ENCODE assay signal across 12 cellular contexts in genomic region chr1:235941852-235942624, GRCh38.
DNase-seq lines count a peak whose midpoint lies in the region; ATAC-seq and TF ChIP-seq lines count a peak whose summit lies in the region.
"Had no signal": no experiment of that assay in that cellular context is flagged by ENCODE, and none has a peak within 500 bp of the region (broad histone marks: within the 10 kb centered on the region; RNA-seq: fewer than 3 reads in every experiment).

No MANE protein-coding gene starts in this region.

- no peak overlapping the region for H3K18ac ChIP-seq in mesendoderm (ENCODE audit: low read length)

- H3K9me3 Mint-ChIP-seq in MCF 10A (ENCODE audit: unreplicated experiment), result no peaks in the 10 kb centered on the region
- peaks cover 10% of the 10 kb centered on the region for H3K9me3 Mint-ChIP-seq in activated T-helper 1 cell treated with anti-CD3 and anti-CD28 coated beads, Interleukin-12 subunit alpha, Interleukin-12 subunit beta, Interleukin-2, Interleukin-4 antibody, amounts not matched to agents 30 ng/mL and 10 ng/mL and 1 ng/mL, durations not matched to agents 14 hours and 24 hours and 36 hours
- H3K9me3 Mint-ChIP-seq: activated naive CD8-positive, alpha-beta T cell treated with anti-CD3 and anti-CD28 coated beads, Interleukin-2, amount 50 U/mL, for 24 hours had no signal

- intact Hi-C loops in MCF 10A (cut with micrococcal nuclease), result loop anchor here (2.0 kb wide), 1 partner anchor 31 kb away; no protein-coding TSS in a partner anchor
- intact Hi-C loops in activated T-helper 1 cell treated with anti-CD3 and anti-CD28 coated beads, Interleukin-12 subunit alpha, Interleukin-12 subunit beta, Interleukin-2, Interleukin-4 antibody, amounts not matched to agents 30 ng/mL and 10 ng/mL and 1 ng/mL, durations not matched to agents 14 hours and 24 hours and 36 hours (cut with micrococcal nuclease), result no loop called here

- H3K79me1 ChIP-seq in mesendoderm (ENCODE audit: low read length), result no peaks in the 10 kb centered on the region

- no peak overlapping the region for H3K4me2 ChIP-seq in mesendoderm (ENCODE audit: low read length)

- no peak for TF ChIP-seq CTCF in MCF 10A (IDR thresholded peaks at IDR 0.05; ENCODE audit: unreplicated experiment)

- H3K36me3 ChIP-seq in mesendoderm (ENCODE audit: control insufficient read depth, insufficient read depth, low read length), result no peaks in the 10 kb centered on the region

- H3K56ac ChIP-seq in mesendoderm (ENCODE audit: low read length), result peak overlapping the region; percentile 56

- no peak overlapping the region for H4K5ac ChIP-seq in mesendoderm (ENCODE audit: low read length)

- ATAC-seq in HG02981 (IDR thresholded peaks at IDR 0.05; ENCODE audit: unreplicated experiment), result no peak
- ATAC-seq: activated naive CD8-positive, alpha-beta T cell treated with anti-CD3 and anti-CD28 coated beads, Interleukin-2, amount 50 U/mL, for 24 hours had no signal

- H3K4me1 Mint-ChIP-seq in MCF 10A (ENCODE audit: insufficient read depth, unreplicated experiment), result peaks cover 54% of the 10 kb centered on the region
- H3K4me1 Mint-ChIP-seq in activated T-helper 1 cell treated with anti-CD3 and anti-CD28 coated beads, Interleukin-12 subunit alpha, Interleukin-12 subunit beta, Interleukin-2, Interleukin-4 antibody, amounts not matched to agents 30 ng/mL and 10 ng/mL and 1 ng/mL, durations not matched to agents 14 hours and 24 hours and 36 hours (ENCODE audit: low read depth), result peaks cover 51% of the 10 kb centered on the region

- no peak overlapping the region for H3K4me3 Mint-ChIP-seq in MCF 10A (ENCODE audit: unreplicated experiment)
- no peak overlapping the region for H3K4me3 Mint-ChIP-seq in activated T-helper 1 cell treated with anti-CD3 and anti-CD28 coated beads, Interleukin-12 subunit alpha, Interleukin-12 subunit beta, Interleukin-2, Interleukin-4 antibody, amounts not matched to agents 30 ng/mL and 10 ng/mL and 1 ng/mL, durations not matched to agents 14 hours and 24 hours and 36 hours
- H3K4me3 Mint-ChIP-seq: activated naive CD8-positive, alpha-beta T cell treated with anti-CD3 and anti-CD28 coated beads, Interleukin-2, amount 50 U/mL, for 24 hours had no signal

- no peaks in the 10 kb centered on the region for H3K27me3 ChIP-seq in mesendoderm (ENCODE audit: insufficient read depth, low read length, poor library complexity)

- WGBS in mesendoderm (ENCODE audit: extremely low coverage, insufficient coverage, low lambda C conversion rate), result no CpG with 5 or more reads among the region's 12 CpGs

- H3K27ac Mint-ChIP-seq in MCF 10A (ENCODE audit: low read depth, unreplicated experiment), result peak overlapping the region; percentile 68
- H3K27ac Mint-ChIP-seq in activated T-helper 1 cell treated with anti-CD3 and anti-CD28 coated beads, Interleukin-12 subunit alpha, Interleukin-12 subunit beta, Interleukin-2, Interleukin-4 antibody, amounts not matched to agents 30 ng/mL and 10 ng/mL and 1 ng/mL, durations not matched to agents 14 hours and 24 hours and 36 hours, result no peak overlapping the region
- H3K27ac Mint-ChIP-seq: activated naive CD8-positive, alpha-beta T cell treated with anti-CD3 and anti-CD28 coated beads, Interleukin-2, amount 50 U/mL, for 24 hours had no signal

- peak overlapping the region; percentile 24 for H3K23ac ChIP-seq in mesendoderm (ENCODE audit: low read length)

- peak overlapping the region; percentile 70 for H2BK5ac ChIP-seq in mesendoderm (ENCODE audit: low read length)

- H3K27me3 Mint-ChIP-seq in MCF 10A (ENCODE audit: insufficient read depth, unreplicated experiment), result no peaks in the 10 kb centered on the region
- H3K27me3 Mint-ChIP-seq in activated T-helper 1 cell treated with anti-CD3 and anti-CD28 coated beads, Interleukin-12 subunit alpha, Interleukin-12 subunit beta, Interleukin-2, Interleukin-4 antibody, amounts not matched to agents 30 ng/mL and 10 ng/mL and 1 ng/mL, durations not matched to agents 14 hours and 24 hours and 36 hours (ENCODE audit: insufficient read depth), result peaks cover 4% of the 10 kb centered on the region
- H3K27me3 Mint-ChIP-seq: activated naive CD8-positive, alpha-beta T cell treated with anti-CD3 and anti-CD28 coated beads, Interleukin-2, amount 50 U/mL, for 24 hours had no signal

- CTCF ChIA-PET in MCF 10A (lab: Yijun Ruan, JAX), result interaction anchor here (0.6 to 10.1 kb wide), 17 partner anchors 11 to 437 kb away, joined by 3 to 98 read pairs (median 6); partner anchors contain the start of genes B3GALNT2, GNG4 and LYST

- no peak overlapping the region for H3K27ac ChIP-seq in mesendoderm (ENCODE audit: low read depth, low read length)

- no peak overlapping the region for H2BK15ac ChIP-seq in mesendoderm (replicated peaks; ENCODE audit: low read depth)

- H3K4me3 ChIP-seq in mesendoderm (ENCODE audit: low read length), result no peak overlapping the region

- no peaks in the 10 kb centered on the region for H3K79me2 ChIP-seq in mesendoderm (ENCODE audit: control insufficient read depth, insufficient read depth, low read length)

- no peak overlapping the region for H3K4ac ChIP-seq in mesendoderm (ENCODE audit: low read depth, low read length)

- peaks cover 8% of the 10 kb centered on the region for H3K4me1 ChIP-seq in mesendoderm (ENCODE audit: control insufficient read depth, low read depth, low read length)

- H3K9ac ChIP-seq in mesendoderm (ENCODE audit: low read length), result no peak overlapping the region

- H3K36me3 Mint-ChIP-seq in MCF 10A (ENCODE audit: insufficient read depth, unreplicated experiment), result no peaks in the 10 kb centered on the region
- H3K36me3 Mint-ChIP-seq in activated T-helper 1 cell treated with anti-CD3 and anti-CD28 coated beads, Interleukin-12 subunit alpha, Interleukin-12 subunit beta, Interleukin-2, Interleukin-4 antibody, amounts not matched to agents 30 ng/mL and 10 ng/mL and 1 ng/mL, durations not matched to agents 14 hours and 24 hours and 36 hours (ENCODE audit: low read depth), result peaks cover 3% of the 10 kb centered on the region

- peak; percentile 41 for DNase-seq in AG08395 (ENCODE audit: low spot score)
- DNase-seq in Kasumi-1 (lab: John Stamatoyannopoulos, UW), result peak; percentile 95 to 96
- peak; percentile 68 for DNase-seq in MCF 10A (ENCODE audit: unreplicated experiment)
- DNase-seq in mesendoderm, result peak; percentile 78
- DNase-seq in NAMALWA (ENCODE audit: low spot score), result no peak
- DNase-seq in NCI-H2081 treated with DMSO at 0.1 percent for 48 hours (lab: John Stamatoyannopoulos, UW), result no peak
- DNase-seq in activated T-helper 1 cell treated with anti-CD3 and anti-CD28 coated beads, Interleukin-12 subunit alpha, Interleukin-12 subunit beta, Interleukin-2, Interleukin-4 antibody, amounts not matched to agents 30 ng/mL and 10 ng/mL and 1 ng/mL, durations not matched to agents 14 hours and 24 hours and 36 hours (ENCODE audit: low spot score), result no peak
- DNase-seq: activated naive CD8-positive, alpha-beta T cell treated with anti-CD3 and anti-CD28 coated beads, Interleukin-2, amount 50 U/mL, for 24 hours; NCI-H1105; NCI-H510A treated with DMSO at 0.1 percent for 48 hours; trophoblast cell had no signal

- H4K8ac ChIP-seq in mesendoderm (ENCODE audit: low read depth, low read length), result no peak overlapping the region

- no TSS peak for BruUV-seq in MCF 10A (replicated peaks; lab: Mats Ljungman, UMichigan)

- no peak overlapping the region for H2AK5ac ChIP-seq in mesendoderm (ENCODE audit: low read length)

- POLR2A ChIA-PET in MCF 10A (lab: Yijun Ruan, JAX), result interaction anchor here (0.6 to 6.2 kb wide), 13 partner anchors 10 to 76 kb away, joined by 3 to 81 read pairs (median 4); partner anchors contain the start of gene LYST

- no peak overlapping the region for H2BK120ac ChIP-seq in mesendoderm (ENCODE audit: low read depth, low read length)

Comparison
In these comparisons a context has a peak if more than half of its experiments do, and no peak if none do; other contexts are left out.
1. DNase-seq: peak in AG08395 (single experiment), Kasumi-1 (2 of 2), MCF 10A (single experiment) and mesendoderm (single experiment); none in NAMALWA (single experiment), NCI-H2081 treated with DMSO at 0.1 percent for 48 hours (single experiment) and activated T-helper 1 cell treated with anti-CD3 and anti-CD28 coated beads, Interleukin-12 subunit alpha, Interleukin-12 subunit beta, Interleukin-2, Interleukin-4 antibody, amounts not matched to agents 30 ng/mL and 10 ng/mL and 1 ng/mL, durations not matched to agents 14 hours and 24 hours and 36 hours (single experiment).